ENCODE assay signal across 1 cellular context in genomic region chr18:32469691-32470131, GRCh38.
TF ChIP-seq lines count a peak whose summit lies in the region.

No MANE protein-coding gene starts in this region.

TF ChIP-seq in HCT116, 20 proteins besides CTCF, POLR2A, EP300 and RAD21 (continued from another document):
- TF ChIP-seq, protein P1, sequence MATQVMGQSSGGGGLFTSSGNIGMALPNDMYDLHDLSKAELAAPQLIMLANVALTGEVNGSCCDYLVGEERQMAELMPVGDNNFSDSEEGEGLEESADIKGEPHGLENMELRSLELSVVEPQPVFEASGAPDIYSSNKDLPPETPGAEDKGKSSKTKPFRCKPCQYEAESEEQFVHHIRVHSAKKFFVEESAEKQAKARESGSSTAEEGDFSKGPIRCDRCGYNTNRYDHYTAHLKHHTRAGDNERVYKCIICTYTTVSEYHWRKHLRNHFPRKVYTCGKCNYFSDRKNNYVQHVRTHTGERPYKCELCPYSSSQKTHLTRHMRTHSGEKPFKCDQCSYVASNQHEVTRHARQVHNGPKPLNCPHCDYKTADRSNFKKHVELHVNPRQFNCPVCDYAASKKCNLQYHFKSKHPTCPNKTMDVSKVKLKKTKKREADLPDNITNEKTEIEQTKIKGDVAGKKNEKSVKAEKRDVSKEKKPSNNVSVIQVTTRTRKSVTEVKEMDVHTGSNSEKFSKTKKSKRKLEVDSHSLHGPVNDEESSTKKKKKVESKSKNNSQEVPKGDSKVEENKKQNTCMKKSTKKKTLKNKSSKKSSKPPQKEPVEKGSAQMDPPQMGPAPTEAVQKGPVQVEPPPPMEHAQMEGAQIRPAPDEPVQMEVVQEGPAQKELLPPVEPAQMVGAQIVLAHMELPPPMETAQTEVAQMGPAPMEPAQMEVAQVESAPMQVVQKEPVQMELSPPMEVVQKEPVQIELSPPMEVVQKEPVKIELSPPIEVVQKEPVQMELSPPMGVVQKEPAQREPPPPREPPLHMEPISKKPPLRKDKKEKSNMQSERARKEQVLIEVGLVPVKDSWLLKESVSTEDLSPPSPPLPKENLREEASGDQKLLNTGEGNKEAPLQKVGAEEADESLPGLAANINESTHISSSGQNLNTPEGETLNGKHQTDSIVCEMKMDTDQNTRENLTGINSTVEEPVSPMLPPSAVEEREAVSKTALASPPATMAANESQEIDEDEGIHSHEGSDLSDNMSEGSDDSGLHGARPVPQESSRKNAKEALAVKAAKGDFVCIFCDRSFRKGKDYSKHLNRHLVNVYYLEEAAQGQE (IDR thresholded peaks at IDR 0.05; ENCODE audit: low read depth): no peak
- TF ChIP-seq TCF7L2 (IDR thresholded peaks at IDR 0.05; ENCODE audit: borderline replicate concordance, extremely low read depth, insufficient read depth, insufficient read length) (no peak), ZBTB33 (IDR thresholded peaks at IDR 0.05; ENCODE audit: extremely low read depth, insufficient replicate concordance, low read length) (no peak), SP1 (IDR thresholded peaks at IDR 0.05; ENCODE audit: low read depth) (no peak), EGR1 (IDR thresholded peaks at IDR 0.05; ENCODE audit: low read depth) (no peak), ZFX (IDR thresholded peaks at IDR 0.05) (no peak), EZH2phosphoT487 (IDR thresholded peaks at IDR 0.05; ENCODE audit: borderline replicate concordance) (no peak), ZNF274 (IDR thresholded peaks at IDR 0.05; ENCODE audit: low read depth, low read length) (no peak), SRF (IDR thresholded peaks at IDR 0.05; ENCODE audit: low read depth) (no peak), POLR2AphosphoS5 (IDR thresholded peaks at IDR 0.05; ENCODE audit: low read depth, low read length) (no peak)
